ENCODE assay signal across 1 cellular context in the genomic region with DNA sequence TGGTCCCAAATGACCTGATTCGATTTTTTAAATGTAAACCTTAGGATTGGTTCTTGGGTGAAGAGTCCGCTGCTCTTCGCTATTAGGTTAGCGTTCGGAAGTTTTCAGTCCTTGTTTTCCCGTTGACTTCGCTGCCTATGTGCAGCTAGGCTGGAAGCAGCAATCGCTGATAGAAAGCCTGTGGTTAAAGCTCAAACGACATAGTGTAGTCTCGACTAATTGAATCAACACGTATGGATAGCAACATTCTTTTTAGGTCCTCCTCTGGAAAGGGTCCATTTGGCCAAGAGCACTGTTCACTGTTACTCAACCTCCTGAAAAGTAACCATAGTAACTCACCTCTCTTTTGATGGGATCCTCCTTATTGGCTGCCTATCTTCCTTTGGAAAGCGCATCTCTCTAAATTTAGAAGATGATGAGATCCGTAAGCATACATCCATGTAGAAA.
TF ChIP-seq lines count a peak whose summit lies in the region.

No MANE protein-coding gene starts in this region.

TF ChIP-seq in IMR-90, 13 proteins besides CTCF, POLR2A, EP300 and RAD21 (continued from another document):
- TF ChIP-seq, protein P1, sequence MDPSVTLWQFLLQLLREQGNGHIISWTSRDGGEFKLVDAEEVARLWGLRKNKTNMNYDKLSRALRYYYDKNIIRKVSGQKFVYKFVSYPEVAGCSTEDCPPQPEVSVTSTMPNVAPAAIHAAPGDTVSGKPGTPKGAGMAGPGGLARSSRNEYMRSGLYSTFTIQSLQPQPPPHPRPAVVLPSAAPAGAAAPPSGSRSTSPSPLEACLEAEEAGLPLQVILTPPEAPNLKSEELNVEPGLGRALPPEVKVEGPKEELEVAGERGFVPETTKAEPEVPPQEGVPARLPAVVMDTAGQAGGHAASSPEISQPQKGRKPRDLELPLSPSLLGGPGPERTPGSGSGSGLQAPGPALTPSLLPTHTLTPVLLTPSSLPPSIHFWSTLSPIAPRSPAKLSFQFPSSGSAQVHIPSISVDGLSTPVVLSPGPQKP (IDR thresholded peaks at IDR 0.05; ENCODE audit: borderline replicate concordance, low read depth, low read length): no peak
- TF ChIP-seq RFX5 (IDR thresholded peaks at IDR 0.05; ENCODE audit: low read depth, low read length): no peak
- TF ChIP-seq SMC3 (IDR thresholded peaks at IDR 0.05; ENCODE audit: low read depth, low read length): no peak
- TF ChIP-seq BHLHE40 (IDR thresholded peaks at IDR 0.05; ENCODE audit: low read depth, low read length): no peak
- TF ChIP-seq, protein P2, sequence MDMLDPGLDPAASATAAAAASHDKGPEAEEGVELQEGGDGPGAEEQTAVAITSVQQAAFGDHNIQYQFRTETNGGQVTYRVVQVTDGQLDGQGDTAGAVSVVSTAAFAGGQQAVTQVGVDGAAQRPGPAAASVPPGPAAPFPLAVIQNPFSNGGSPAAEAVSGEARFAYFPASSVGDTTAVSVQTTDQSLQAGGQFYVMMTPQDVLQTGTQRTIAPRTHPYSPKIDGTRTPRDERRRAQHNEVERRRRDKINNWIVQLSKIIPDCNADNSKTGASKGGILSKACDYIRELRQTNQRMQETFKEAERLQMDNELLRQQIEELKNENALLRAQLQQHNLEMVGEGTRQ (IDR thresholded peaks at IDR 0.05; ENCODE audit: low read depth, low read length): no peak
- no peak for TF ChIP-seq MAZ (IDR thresholded peaks at IDR 0.05; ENCODE audit: borderline replicate concordance, low read depth, low read length)
- TF ChIP-seq NFE2L2 (IDR thresholded peaks at IDR 0.05; ENCODE audit: low read depth, low read length): no peak
- TF ChIP-seq CHD1 (IDR thresholded peaks at IDR 0.05; ENCODE audit: low read depth, low read length): no peak
- no peak for TF ChIP-seq FOS (IDR thresholded peaks at IDR 0.05; ENCODE audit: low read depth, low read length)
- no peak for TF ChIP-seq RCOR1 (IDR thresholded peaks at IDR 0.05; ENCODE audit: insufficient replicate concordance, low read length)
- no peak for TF ChIP-seq MXI1 (IDR thresholded peaks at IDR 0.05; ENCODE audit: borderline replicate concordance, low read depth, low read length)
